1 cellular context compared by ENCODE assay signal in genomic region chr4:128521634-128522253, GRCh38.
TF ChIP-seq lines count a peak whose summit lies in the region.

No MANE protein-coding gene starts in this region.

TF ChIP-seq in HCT116, 20 proteins besides CTCF, POLR2A, EP300 and RAD21 (continued from another document):
- TF ChIP-seq REST (IDR thresholded peaks at IDR 0.05; ENCODE audit: low read depth) (no peak), SIN3A (IDR thresholded peaks at IDR 0.05; ENCODE audit: low read depth) (no peak), SP1 (IDR thresholded peaks at IDR 0.05; ENCODE audit: low read depth) (no peak), ZBTB33 (IDR thresholded peaks at IDR 0.05; ENCODE audit: extremely low read depth, insufficient replicate concordance, low read length) (no peak), EGR1 (IDR thresholded peaks at IDR 0.05; ENCODE audit: low read depth) (no peak), TCF7L2 (IDR thresholded peaks at IDR 0.05; ENCODE audit: borderline replicate concordance, extremely low read depth, insufficient read depth, insufficient read length) (no peak), CEBPB (IDR thresholded peaks at IDR 0.05; ENCODE audit: low read depth) (no peak), EZH2 (IDR thresholded peaks at IDR 0.05) (no peak), SRF (IDR thresholded peaks at IDR 0.05; ENCODE audit: low read depth) (no peak), ATF3 (IDR thresholded peaks at IDR 0.05) (no peak), ZNF274 (IDR thresholded peaks at IDR 0.05; ENCODE audit: low read depth, low read length) (no peak)
